2 cellular contexts compared by ENCODE assay signal in the genomic region with DNA sequence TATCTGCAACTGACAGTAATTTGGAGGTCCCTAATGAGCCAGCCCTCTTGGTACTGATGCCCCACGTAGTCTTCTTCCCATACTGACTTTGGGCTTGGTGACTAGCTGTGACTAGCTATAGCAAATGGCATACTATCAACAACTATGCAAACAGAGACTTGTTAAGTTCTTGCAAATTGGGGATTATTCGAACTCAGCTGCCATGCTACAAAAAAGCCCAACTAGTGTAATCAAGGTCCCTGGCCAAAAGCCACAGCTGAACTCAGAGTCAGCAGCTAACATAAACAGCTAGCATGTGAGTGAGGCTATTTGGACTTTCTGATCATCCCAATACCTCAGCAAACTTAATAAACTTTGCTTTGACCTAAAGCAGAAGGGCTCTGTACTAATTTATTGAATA.
A peak's percentile ranks its signal among the peaks of the same experiment; 100 is the strongest.
TF ChIP-seq lines count a peak whose summit lies in the region.

No MANE protein-coding gene starts in this region.

TF ChIP-seq in IMR-90, 13 proteins besides CTCF, POLR2A, EP300 and RAD21:
- TF ChIP-seq BHLHE40 (IDR thresholded peaks at IDR 0.05; ENCODE audit: low read depth, low read length) (peak; percentile 42; the same call in 1 of the 2 replicates), CHD1 (IDR thresholded peaks at IDR 0.05; ENCODE audit: low read depth, low read length) (no peak), RFX5 (IDR thresholded peaks at IDR 0.05; ENCODE audit: low read depth, low read length) (no peak)
- TF ChIP-seq, protein P1, sequence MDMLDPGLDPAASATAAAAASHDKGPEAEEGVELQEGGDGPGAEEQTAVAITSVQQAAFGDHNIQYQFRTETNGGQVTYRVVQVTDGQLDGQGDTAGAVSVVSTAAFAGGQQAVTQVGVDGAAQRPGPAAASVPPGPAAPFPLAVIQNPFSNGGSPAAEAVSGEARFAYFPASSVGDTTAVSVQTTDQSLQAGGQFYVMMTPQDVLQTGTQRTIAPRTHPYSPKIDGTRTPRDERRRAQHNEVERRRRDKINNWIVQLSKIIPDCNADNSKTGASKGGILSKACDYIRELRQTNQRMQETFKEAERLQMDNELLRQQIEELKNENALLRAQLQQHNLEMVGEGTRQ (IDR thresholded peaks at IDR 0.05; ENCODE audit: low read depth, low read length), result no peak

TF ChIP-seq in H1, 55 proteins besides CTCF, POLR2A, EP300 and RAD21:
- TF ChIP-seq, protein P2, sequence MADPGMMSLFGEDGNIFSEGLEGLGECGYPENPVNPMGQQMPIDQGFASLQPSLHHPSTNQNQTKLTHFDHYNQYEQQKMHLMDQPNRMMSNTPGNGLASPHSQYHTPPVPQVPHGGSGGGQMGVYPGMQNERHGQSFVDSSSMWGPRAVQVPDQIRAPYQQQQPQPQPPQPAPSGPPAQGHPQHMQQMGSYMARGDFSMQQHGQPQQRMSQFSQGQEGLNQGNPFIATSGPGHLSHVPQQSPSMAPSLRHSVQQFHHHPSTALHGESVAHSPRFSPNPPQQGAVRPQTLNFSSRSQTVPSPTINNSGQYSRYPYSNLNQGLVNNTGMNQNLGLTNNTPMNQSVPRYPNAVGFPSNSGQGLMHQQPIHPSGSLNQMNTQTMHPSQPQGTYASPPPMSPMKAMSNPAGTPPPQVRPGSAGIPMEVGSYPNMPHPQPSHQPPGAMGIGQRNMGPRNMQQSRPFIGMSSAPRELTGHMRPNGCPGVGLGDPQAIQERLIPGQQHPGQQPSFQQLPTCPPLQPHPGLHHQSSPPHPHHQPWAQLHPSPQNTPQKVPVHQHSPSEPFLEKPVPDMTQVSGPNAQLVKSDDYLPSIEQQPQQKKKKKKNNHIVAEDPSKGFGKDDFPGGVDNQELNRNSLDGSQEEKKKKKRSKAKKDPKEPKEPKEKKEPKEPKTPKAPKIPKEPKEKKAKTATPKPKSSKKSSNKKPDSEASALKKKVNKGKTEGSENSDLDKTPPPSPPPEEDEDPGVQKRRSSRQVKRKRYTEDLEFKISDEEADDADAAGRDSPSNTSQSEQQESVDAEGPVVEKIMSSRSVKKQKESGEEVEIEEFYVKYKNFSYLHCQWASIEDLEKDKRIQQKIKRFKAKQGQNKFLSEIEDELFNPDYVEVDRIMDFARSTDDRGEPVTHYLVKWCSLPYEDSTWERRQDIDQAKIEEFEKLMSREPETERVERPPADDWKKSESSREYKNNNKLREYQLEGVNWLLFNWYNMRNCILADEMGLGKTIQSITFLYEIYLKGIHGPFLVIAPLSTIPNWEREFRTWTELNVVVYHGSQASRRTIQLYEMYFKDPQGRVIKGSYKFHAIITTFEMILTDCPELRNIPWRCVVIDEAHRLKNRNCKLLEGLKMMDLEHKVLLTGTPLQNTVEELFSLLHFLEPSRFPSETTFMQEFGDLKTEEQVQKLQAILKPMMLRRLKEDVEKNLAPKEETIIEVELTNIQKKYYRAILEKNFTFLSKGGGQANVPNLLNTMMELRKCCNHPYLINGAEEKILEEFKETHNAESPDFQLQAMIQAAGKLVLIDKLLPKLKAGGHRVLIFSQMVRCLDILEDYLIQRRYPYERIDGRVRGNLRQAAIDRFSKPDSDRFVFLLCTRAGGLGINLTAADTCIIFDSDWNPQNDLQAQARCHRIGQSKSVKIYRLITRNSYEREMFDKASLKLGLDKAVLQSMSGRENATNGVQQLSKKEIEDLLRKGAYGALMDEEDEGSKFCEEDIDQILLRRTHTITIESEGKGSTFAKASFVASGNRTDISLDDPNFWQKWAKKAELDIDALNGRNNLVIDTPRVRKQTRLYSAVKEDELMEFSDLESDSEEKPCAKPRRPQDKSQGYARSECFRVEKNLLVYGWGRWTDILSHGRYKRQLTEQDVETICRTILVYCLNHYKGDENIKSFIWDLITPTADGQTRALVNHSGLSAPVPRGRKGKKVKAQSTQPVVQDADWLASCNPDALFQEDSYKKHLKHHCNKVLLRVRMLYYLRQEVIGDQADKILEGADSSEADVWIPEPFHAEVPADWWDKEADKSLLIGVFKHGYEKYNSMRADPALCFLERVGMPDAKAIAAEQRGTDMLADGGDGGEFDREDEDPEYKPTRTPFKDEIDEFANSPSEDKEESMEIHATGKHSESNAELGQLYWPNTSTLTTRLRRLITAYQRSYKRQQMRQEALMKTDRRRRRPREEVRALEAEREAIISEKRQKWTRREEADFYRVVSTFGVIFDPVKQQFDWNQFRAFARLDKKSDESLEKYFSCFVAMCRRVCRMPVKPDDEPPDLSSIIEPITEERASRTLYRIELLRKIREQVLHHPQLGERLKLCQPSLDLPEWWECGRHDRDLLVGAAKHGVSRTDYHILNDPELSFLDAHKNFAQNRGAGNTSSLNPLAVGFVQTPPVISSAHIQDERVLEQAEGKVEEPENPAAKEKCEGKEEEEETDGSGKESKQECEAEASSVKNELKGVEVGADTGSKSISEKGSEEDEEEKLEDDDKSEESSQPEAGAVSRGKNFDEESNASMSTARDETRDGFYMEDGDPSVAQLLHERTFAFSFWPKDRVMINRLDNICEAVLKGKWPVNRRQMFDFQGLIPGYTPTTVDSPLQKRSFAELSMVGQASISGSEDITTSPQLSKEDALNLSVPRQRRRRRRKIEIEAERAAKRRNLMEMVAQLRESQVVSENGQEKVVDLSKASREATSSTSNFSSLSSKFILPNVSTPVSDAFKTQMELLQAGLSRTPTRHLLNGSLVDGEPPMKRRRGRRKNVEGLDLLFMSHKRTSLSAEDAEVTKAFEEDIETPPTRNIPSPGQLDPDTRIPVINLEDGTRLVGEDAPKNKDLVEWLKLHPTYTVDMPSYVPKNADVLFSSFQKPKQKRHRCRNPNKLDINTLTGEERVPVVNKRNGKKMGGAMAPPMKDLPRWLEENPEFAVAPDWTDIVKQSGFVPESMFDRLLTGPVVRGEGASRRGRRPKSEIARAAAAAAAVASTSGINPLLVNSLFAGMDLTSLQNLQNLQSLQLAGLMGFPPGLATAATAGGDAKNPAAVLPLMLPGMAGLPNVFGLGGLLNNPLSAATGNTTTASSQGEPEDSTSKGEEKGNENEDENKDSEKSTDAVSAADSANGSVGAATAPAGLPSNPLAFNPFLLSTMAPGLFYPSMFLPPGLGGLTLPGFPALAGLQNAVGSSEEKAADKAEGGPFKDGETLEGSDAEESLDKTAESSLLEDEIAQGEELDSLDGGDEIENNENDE (IDR thresholded peaks at IDR 0.05; ENCODE audit: insufficient replicate concordance, low read length), result no peak
- no peak for TF ChIP-seq SIRT6 (IDR thresholded peaks at IDR 0.05; ENCODE audit: low read length)
- TF ChIP-seq ASH2L (IDR thresholded peaks at IDR 0.05; ENCODE audit: low read length), result no peak
- no peak for TF ChIP-seq SIN3A (conservative IDR thresholded peaks at IDR 0.05 in 1 of 2, IDR thresholded peaks at IDR 0.05 in 1 of 2; ENCODE audit: low read depth in 1 of 2, low read length in 2 of 2)
- TF ChIP-seq RBBP5 (IDR thresholded peaks at IDR 0.05; ENCODE audit: borderline replicate concordance, low read depth, low read length), result no peak
- TF ChIP-seq, protein P3, sequence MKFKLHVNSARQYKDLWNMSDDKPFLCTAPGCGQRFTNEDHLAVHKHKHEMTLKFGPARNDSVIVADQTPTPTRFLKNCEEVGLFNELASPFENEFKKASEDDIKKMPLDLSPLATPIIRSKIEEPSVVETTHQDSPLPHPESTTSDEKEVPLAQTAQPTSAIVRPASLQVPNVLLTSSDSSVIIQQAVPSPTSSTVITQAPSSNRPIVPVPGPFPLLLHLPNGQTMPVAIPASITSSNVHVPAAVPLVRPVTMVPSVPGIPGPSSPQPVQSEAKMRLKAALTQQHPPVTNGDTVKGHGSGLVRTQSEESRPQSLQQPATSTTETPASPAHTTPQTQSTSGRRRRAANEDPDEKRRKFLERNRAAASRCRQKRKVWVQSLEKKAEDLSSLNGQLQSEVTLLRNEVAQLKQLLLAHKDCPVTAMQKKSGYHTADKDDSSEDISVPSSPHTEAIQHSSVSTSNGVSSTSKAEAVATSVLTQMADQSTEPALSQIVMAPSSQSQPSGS (IDR thresholded peaks at IDR 0.05; ENCODE audit: low read length), result no peak
- no peak for TF ChIP-seq BCL11A (IDR thresholded peaks at IDR 0.05; ENCODE audit: low read depth in 2 of 2, low read length in 2 of 2)
- TF ChIP-seq, protein P4, sequence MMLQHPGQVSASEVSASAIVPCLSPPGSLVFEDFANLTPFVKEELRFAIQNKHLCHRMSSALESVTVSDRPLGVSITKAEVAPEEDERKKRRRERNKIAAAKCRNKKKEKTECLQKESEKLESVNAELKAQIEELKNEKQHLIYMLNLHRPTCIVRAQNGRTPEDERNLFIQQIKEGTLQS (IDR thresholded peaks at IDR 0.05; ENCODE audit: insufficient read depth, low read depth, low read length), result no peak
- no peak for TF ChIP-seq POLR2AphosphoS5 (IDR thresholded peaks at IDR 0.05; ENCODE audit: low read depth, low read length)
- no peak for TF ChIP-seq CHD2 (IDR thresholded peaks at IDR 0.05; ENCODE audit: low read length)
- no peak for TF ChIP-seq POU5F1 (IDR thresholded peaks at IDR 0.05; ENCODE audit: low read depth, low read length)
- TF ChIP-seq GABPA (IDR thresholded peaks at IDR 0.05; ENCODE audit: borderline replicate concordance, insufficient read depth, low read length), result no peak
- TF ChIP-seq FOSL1 (IDR thresholded peaks at IDR 0.05; ENCODE audit: insufficient read depth, low read depth, low read length), result no peak
